ENCODE assay signal across 2 cellular contexts in the genomic region with DNA sequence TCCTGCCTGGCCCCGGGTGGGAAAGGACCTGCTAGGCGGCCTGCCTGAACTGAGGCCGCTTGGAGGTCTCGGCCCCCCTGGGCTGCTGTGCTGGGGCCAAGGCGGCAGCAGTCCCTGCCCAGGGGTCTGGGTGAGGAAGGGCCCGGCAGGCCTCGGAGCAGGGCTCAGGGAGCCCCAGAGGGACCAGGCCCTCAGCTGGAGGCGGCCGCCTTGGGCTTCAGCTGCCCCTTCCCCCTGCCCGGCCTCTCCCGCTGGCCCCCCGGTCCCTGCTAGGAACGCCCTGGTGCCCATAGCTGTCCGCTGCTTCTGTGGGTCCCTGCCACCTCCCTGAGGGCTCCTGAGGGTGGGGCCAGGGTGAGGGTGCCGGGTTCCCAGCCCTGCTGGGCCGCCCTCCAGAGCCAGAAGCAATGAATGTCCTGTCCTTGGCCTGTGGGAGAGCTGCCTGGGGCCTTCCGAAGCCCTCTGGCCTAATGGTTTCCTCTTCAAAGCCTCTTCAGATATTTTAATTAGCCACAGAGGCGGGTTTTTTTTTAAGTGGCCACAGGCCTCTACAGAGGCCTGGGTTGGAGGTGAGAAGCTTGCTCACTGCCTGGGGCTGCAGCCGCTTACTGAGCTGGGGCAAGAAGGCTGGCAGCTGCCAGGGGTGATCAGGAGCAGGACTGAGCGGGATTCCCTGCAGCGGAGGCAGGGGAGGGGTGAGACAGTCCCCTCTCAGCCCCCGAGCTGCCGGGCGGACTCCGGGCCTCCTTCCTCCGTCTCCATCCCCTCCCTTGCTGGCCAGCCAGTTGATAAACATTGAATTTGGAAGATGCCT.
TF ChIP-seq lines count a peak whose summit lies in the region.

No MANE protein-coding gene starts in this region.

TF ChIP-seq in H1, 55 proteins besides CTCF, POLR2A, EP300 and RAD21:
- no peak for TF ChIP-seq SP1 (IDR thresholded peaks at IDR 0.05; ENCODE audit: low read depth, low read length)
- no peak for TF ChIP-seq EGR1 (IDR thresholded peaks at IDR 0.05; ENCODE audit: borderline replicate concordance, low read depth, low read length)
- TF ChIP-seq GABPA (IDR thresholded peaks at IDR 0.05; ENCODE audit: borderline replicate concordance, insufficient read depth, low read length), result no peak

TF ChIP-seq in GM12891, 5 proteins besides CTCF, POLR2A, EP300 and RAD21:
- TF ChIP-seq POLR2AphosphoS5 (IDR thresholded peaks at IDR 0.05; ENCODE audit: low read depth, low read length), result no peak
- TF ChIP-seq TAF1 (IDR thresholded peaks at IDR 0.05; ENCODE audit: low read depth, low read length), result no peak
- TF ChIP-seq SPI1 (IDR thresholded peaks at IDR 0.05; ENCODE audit: low read depth, low read length), result no peak
- no peak for TF ChIP-seq PAX5 (IDR thresholded peaks at IDR 0.05; ENCODE audit: insufficient read depth, low read length, severe bottlenecking)
